ENCODE assay signal across 1 cellular context in genomic region chr22:25120093-25120561, GRCh38.
TF ChIP-seq lines count a peak whose summit lies in the region.

No MANE protein-coding gene starts in this region.

TF ChIP-seq in H1, 55 proteins besides CTCF, POLR2A, EP300 and RAD21 (continued from another document):
- TF ChIP-seq USF2 (IDR thresholded peaks at IDR 0.05; ENCODE audit: low read length) (no peak), CTBP2 (IDR thresholded peaks at IDR 0.05; ENCODE audit: borderline replicate concordance, insufficient read depth, insufficient read length, low read length) (no peak)
